Comparison of ENCODE assay signal across 24 cellular contexts in the genomic region with DNA sequence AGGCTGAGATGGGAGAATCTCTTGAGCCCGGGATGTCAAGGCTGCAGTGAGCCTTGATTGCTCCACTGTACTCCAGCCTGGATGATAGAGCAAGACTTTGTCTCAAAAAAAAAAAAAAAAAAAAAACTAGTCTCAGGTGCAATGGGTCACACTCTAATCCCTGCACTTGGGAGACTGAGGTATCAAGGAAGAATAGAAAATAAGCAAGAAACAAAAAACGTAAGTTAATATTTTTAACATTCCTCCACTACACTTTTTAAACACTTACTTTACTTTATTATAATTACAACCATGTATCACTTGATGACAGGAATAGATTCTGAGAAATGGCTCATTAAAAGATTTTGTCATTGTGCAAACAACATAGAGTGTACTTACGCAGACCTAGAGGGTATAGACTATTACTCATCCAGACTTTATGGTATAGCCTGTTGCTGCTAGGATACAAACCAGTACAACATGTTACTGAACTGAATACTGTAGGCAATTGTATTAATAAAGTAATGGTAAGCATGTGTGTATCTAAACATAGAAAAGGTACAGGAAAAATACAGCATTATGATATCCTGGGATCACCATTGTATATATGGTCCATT.
"Had no signal": no experiment of that assay in that cellular context is flagged by ENCODE, and none has a peak within 500 bp of the region (broad histone marks: within the 10 kb centered on the region; RNA-seq: fewer than 3 reads in every experiment).

No MANE protein-coding gene starts in this region.

- H3K4me3 Mint-ChIP-seq: activated CD4-positive, alpha-beta T cell treated with anti-CD3 and anti-CD28 coated beads, Interleukin-2, amount 10 ng/mL, durations not matched to agents 7 days and 5 days; activated CD8-positive, alpha-beta memory T cell treated with anti-CD3 and anti-CD28 coated beads, Interleukin-2, amount 10 ng/mL, durations not matched to agents 7 days and 5 days; activated CD8-positive, alpha-beta T cell treated with anti-CD3 and anti-CD28 coated beads, Interleukin-2, amount 10 ng/mL, durations not matched to agents 7 days and 5 days; natural killer cell had no signal

- H3K27me3 ChIP-seq: cardiac muscle cell, dorsolateral prefrontal cortex, left lung, testis, transverse colon had no signal

- H3K4me1 ChIP-seq: left lung, lower lobe of right lung, testis, transverse colon had no signal

- H3K36me3 ChIP-seq: cardiac muscle cell, left lung, lower lobe of right lung, transverse colon had no signal

- H3K27ac ChIP-seq: cardiac muscle cell, coronary artery, dorsolateral prefrontal cortex, left lung, lower lobe of right lung, testis, transverse colon had no signal

- H3K36me3 Mint-ChIP-seq: activated CD8-positive, alpha-beta memory T cell treated with anti-CD3 and anti-CD28 coated beads, Interleukin-2, amount 10 ng/mL, durations not matched to agents 7 days and 5 days; activated naive CD4-positive, alpha-beta T cell treated with anti-CD3 and anti-CD28 coated beads, Interleukin-2, amount 50 U/mL, for 72 hours had no signal

- FAIRE-seq: frontal cortex had no signal

- H3K9me3 ChIP-seq: testis, transverse colon had no signal

- ATAC-seq: activated CD8-positive, alpha-beta memory T cell treated with anti-CD3 and anti-CD28 coated beads, Interleukin-2, amount 10 ng/mL, durations not matched to agents 7 days and 5 days; activated CD8-positive, alpha-beta T cell treated with anti-CD3 and anti-CD28 coated beads, Interleukin-2, amount 10 ng/mL, durations not matched to agents 7 days and 5 days; activated naive CD4-positive, alpha-beta T cell treated with anti-CD3 and anti-CD28 coated beads, Interleukin-2, amount 50 U/mL, for 72 hours; left lung; lower lobe of right lung; natural killer cell; right cardiac atrium had no signal

- H3K27ac Mint-ChIP-seq: activated CD4-positive, alpha-beta T cell treated with anti-CD3 and anti-CD28 coated beads, Interleukin-2, amount 10 ng/mL, durations not matched to agents 7 days and 5 days; activated CD8-positive, alpha-beta memory T cell treated with anti-CD3 and anti-CD28 coated beads, Interleukin-2, amount 10 ng/mL, durations not matched to agents 7 days and 5 days; activated CD8-positive, alpha-beta T cell treated with anti-CD3 and anti-CD28 coated beads, Interleukin-2, amount 10 ng/mL, durations not matched to agents 7 days and 5 days; activated naive CD4-positive, alpha-beta T cell treated with anti-CD3 and anti-CD28 coated beads, Interleukin-2, amount 50 U/mL, for 72 hours; activated T-helper 2 cell treated with anti-CD3 and anti-CD28 coated beads, Interferon-gamma antibody, Interleukin-2, Interleukin-4, amounts not matched to agents 10 μg/mL and 5 μg/mL and 100 μg/mL, durations not matched to agents 14 hours and 24 hours and 36 hours; natural killer cell had no signal

- H3K4me3 ChIP-seq: cardiac muscle cell, coronary artery, dorsolateral prefrontal cortex, left lung, lower lobe of right lung, testis, transverse colon had no signal

- DNase-seq: activated CD4-positive, alpha-beta T cell treated with anti-CD3 and anti-CD28 coated beads, Interleukin-2, amount 10 ng/mL, durations not matched to agents 7 days and 5 days; activated CD4-positive, CD25-positive, alpha-beta regulatory T cell treated with anti-CD3 and anti-CD28 coated beads, Interleukin-2, amount 50 U/mL, for 72 hours; activated CD8-positive, alpha-beta memory T cell treated with anti-CD3 and anti-CD28 coated beads, Interleukin-2, amount 10 ng/mL, durations not matched to agents 7 days and 5 days; activated CD8-positive, alpha-beta T cell treated with anti-CD3 and anti-CD28 coated beads, Interleukin-2, amount 10 ng/mL, durations not matched to agents 7 days and 5 days; activated naive CD4-positive, alpha-beta T cell; activated T-cell treated with anti-CD3 and anti-CD28 coated beads, Interleukin-2, amount 50 U/mL, for 48 hours; cerebellar nuclear complex; dorsolateral prefrontal cortex; effector memory CD4-positive, alpha-beta T cell; left lung; lower lobe of right lung; natural killer cell; posterior cingulate gyrus; right cardiac atrium; stimulated activated CD4-positive, alpha-beta T cell treated with anti-CD3 and anti-CD28 coated beads, Interleukin-2, amount 100 ng/mL, for 48 hours; stimulated activated naive CD4-positive, alpha-beta T cell treated with Interleukin-2 at 50 U/mL for 16 hours; T-helper 2 cell; testis; transverse colon had no signal

- H3K4me1 Mint-ChIP-seq: activated CD4-positive, alpha-beta T cell treated with anti-CD3 and anti-CD28 coated beads, Interleukin-2, amount 10 ng/mL, durations not matched to agents 7 days and 5 days; activated CD8-positive, alpha-beta memory T cell treated with anti-CD3 and anti-CD28 coated beads, Interleukin-2, amount 10 ng/mL, durations not matched to agents 7 days and 5 days; natural killer cell had no signal

- H3K27me3 Mint-ChIP-seq: activated CD4-positive, alpha-beta T cell treated with anti-CD3 and anti-CD28 coated beads, Interleukin-2, amount 10 ng/mL, durations not matched to agents 7 days and 5 days; activated CD8-positive, alpha-beta memory T cell treated with anti-CD3 and anti-CD28 coated beads, Interleukin-2, amount 10 ng/mL, durations not matched to agents 7 days and 5 days had no signal
